ENCODE assay signal across 8 cellular contexts in genomic region chr19:1074512-1075283, GRCh38. TPM values are rescaled to one million over a fixed set of nuclear protein-coding genes. Genes with fewer than 3 reads are reported as not detected.
A peak's percentile ranks its signal among the peaks of the same experiment; 100 is the strongest.
DNase-seq lines count a peak whose midpoint lies in the region; ATAC-seq lines count a peak whose summit lies in the region.

No MANE protein-coding gene starts in this region.

- H3K4me1 Mint-ChIP-seq in activated CD8-positive, alpha-beta T cell treated with anti-CD3 and anti-CD28 coated beads, Interleukin-2, amount 10 ng/mL, durations not matched to agents 7 days and 5 days (ENCODE audit: low read depth), result peaks cover 54% of the 10 kb centered on the region

- H3K36me3 Mint-ChIP-seq in activated CD8-positive, alpha-beta T cell treated with anti-CD3 and anti-CD28 coated beads, Interleukin-2, amount 10 ng/mL, durations not matched to agents 7 days and 5 days (ENCODE audit: low read depth), result peaks cover 72% of the 10 kb centered on the region

- peak overlapping the region; percentile 93 for H3K27ac Mint-ChIP-seq in activated CD8-positive, alpha-beta T cell treated with anti-CD3 and anti-CD28 coated beads, Interleukin-2, amount 10 ng/mL, durations not matched to agents 7 days and 5 days

- CTCF ChIA-PET in activated CD8-positive, alpha-beta T cell treated with anti-CD3 and anti-CD28 coated beads, Interleukin-2, amount 10 ng/mL, durations not matched to agents 7 days and 5 days (lab: Charles Lee), result interaction anchor here (0.7 to 3.4 kb wide), 6 partner anchors 10 to 192 kb away, joined by 3 to 25 read pairs (median 6); partner anchors contain the start of gene WDR18

- peak; percentile 91 for DNase-seq in Daoy (ENCODE audit: low read depth)
- peak; percentile 74 for DNase-seq in HK-2 (ENCODE audit: unreplicated experiment)
- peak; percentile 78 for DNase-seq in NCI-H774 (lab: John Stamatoyannopoulos, UW)
- peak; percentile 91 for DNase-seq in activated CD8-positive, alpha-beta T cell treated with anti-CD3 and anti-CD28 coated beads, Interleukin-2, amount 10 ng/mL, durations not matched to agents 7 days and 5 days
- peak; percentile 91 for DNase-seq in stimulated activated CD4-positive, alpha-beta T cell treated with anti-CD3 and anti-CD28 coated beads, Interleukin-15, amount 100 ng/mL, for 24 hours
- no peak for DNase-seq in midbrain (lab: John Stamatoyannopoulos, UW)

- H3K27me3 Mint-ChIP-seq in activated CD8-positive, alpha-beta T cell treated with anti-CD3 and anti-CD28 coated beads, Interleukin-2, amount 10 ng/mL, durations not matched to agents 7 days and 5 days (ENCODE audit: low read depth), result no peaks in the 10 kb centered on the region

- ATAC-seq in activated CD8-positive, alpha-beta T cell treated with anti-CD3 and anti-CD28 coated beads, Interleukin-2, amount 10 ng/mL, durations not matched to agents 7 days and 5 days, result peak; percentile 15
- ATAC-seq in esophagus mucosa, result peak; percentile 54
- ATAC-seq in GM21367 (IDR thresholded peaks at IDR 0.05; ENCODE audit: unreplicated experiment), result no peak

- POLR2A ChIA-PET in activated CD8-positive, alpha-beta T cell treated with anti-CD3 and anti-CD28 coated beads, Interleukin-2, amount 10 ng/mL, durations not matched to agents 7 days and 5 days (lab: Charles Lee), result interaction anchor here (0.6 to 9.3 kb wide), 10 partner anchors 9 to 194 kb away, joined by 3 to 113 read pairs (median 4); partner anchors contain the start of genes ARHGAP45 and CIRBP

- H3K4me3 Mint-ChIP-seq in activated CD8-positive, alpha-beta T cell treated with anti-CD3 and anti-CD28 coated beads, Interleukin-2, amount 10 ng/mL, durations not matched to agents 7 days and 5 days, result peak overlapping the region; percentile 69

- no peaks in the 10 kb centered on the region for H3K9me3 Mint-ChIP-seq in activated CD8-positive, alpha-beta T cell treated with anti-CD3 and anti-CD28 coated beads, Interleukin-2, amount 10 ng/mL, durations not matched to agents 7 days and 5 days (ENCODE audit: insufficient read depth)

RNA-seq across cellular contexts. Expression of gene ARHGAP45, which starts 7.7 kb away (rescaled TPM):
- 4.3 and 11.6 TPM in 2 replicates for total RNA-seq in Daoy (2014; rRNA removed; shearing (Covaris generic))
- 100 to 1,000 TPM; 433 to 445 TPM for total RNA-seq in activated CD8-positive, alpha-beta T cell treated with anti-CD3 and anti-CD28 coated beads, Interleukin-2, amount 10 ng/mL, durations not matched to agents 7 days and 5 days
- total RNA-seq in esophagus mucosa, result 5.1 TPM

RNA-seq across cellular contexts. Expression of gene POLR2E, which starts 20.5 kb away (rescaled TPM):
- total RNA-seq in Daoy (2014; rRNA removed; shearing (Covaris generic)), result 124 and 148 TPM in 2 replicates
- 100 to 1,000 TPM; 176 to 177 TPM for total RNA-seq in activated CD8-positive, alpha-beta T cell treated with anti-CD3 and anti-CD28 coated beads, Interleukin-2, amount 10 ng/mL, durations not matched to agents 7 days and 5 days
- 139 TPM for total RNA-seq in esophagus mucosa

RNA-seq across cellular contexts. Expression of gene GPX4, which starts 29.1 kb away (rescaled TPM):
- 357 and 373 TPM in 2 replicates for total RNA-seq in Daoy (2014; rRNA removed; shearing (Covaris generic))
- total RNA-seq in activated CD8-positive, alpha-beta T cell treated with anti-CD3 and anti-CD28 coated beads, Interleukin-2, amount 10 ng/mL, durations not matched to agents 7 days and 5 days, result 100 to 1,000 TPM; 174 to 177 TPM
- total RNA-seq in esophagus mucosa, result 138 TPM

RNA-seq across cellular contexts. Expression of gene ABCA7, which starts 34.8 kb away (rescaled TPM):
- 0.89 and 0.97 TPM in 2 replicates for total RNA-seq in Daoy (2014; rRNA removed; shearing (Covaris generic))
- 10 to 100 TPM; 76.6 to 77.5 TPM for total RNA-seq in activated CD8-positive, alpha-beta T cell treated with anti-CD3 and anti-CD28 coated beads, Interleukin-2, amount 10 ng/mL, durations not matched to agents 7 days and 5 days
- 24.8 TPM for total RNA-seq in esophagus mucosa

RNA-seq across cellular contexts. Expression of gene CNN2, which starts 48.3 kb away (rescaled TPM):
- 162 and 166 TPM in 2 replicates for total RNA-seq in Daoy (2014; rRNA removed; shearing (Covaris generic))
- total RNA-seq in activated CD8-positive, alpha-beta T cell treated with anti-CD3 and anti-CD28 coated beads, Interleukin-2, amount 10 ng/mL, durations not matched to agents 7 days and 5 days, result 100 to 1,000 TPM; 417 to 455 TPM
- total RNA-seq in esophagus mucosa, result 183 TPM

Comparison
In these comparisons a context has a peak if more than half of its experiments do, and no peak if none do; other contexts are left out.
1. RNA of gene ARHGAP45, which starts 7.7 kb away (total RNA-seq): 433 to 445 TPM in activated CD8-positive, alpha-beta T cell treated with anti-CD3 and anti-CD28 coated beads, Interleukin-2, amount 10 ng/mL, durations not matched to agents 7 days and 5 days; 4.3 to 11.6 TPM in Daoy and 5.1 TPM in esophagus mucosa (single experiment); every median in the first group is over 10 times any median in the second.